13 cellular contexts compared by ENCODE assay signal in genomic region chr7:108630002-108630401, GRCh38.
A peak's percentile ranks its signal among the peaks of the same experiment; 100 is the strongest.
DNase-seq lines count a peak whose midpoint lies in the region; ATAC-seq, FAIRE-seq and TF ChIP-seq lines count a peak whose summit lies in the region.
"Had no signal": no experiment of that assay in that cellular context is flagged by ENCODE, and none has a peak within 500 bp of the region (broad histone marks: within the 10 kb centered on the region; RNA-seq: fewer than 3 reads in every experiment).

No MANE protein-coding gene starts in this region.

- H3K9me2 ChIP-seq in SK-N-SH = no peaks in the 10 kb centered on the region

- TF ChIP-seq CTCF in SK-N-SH (IDR thresholded peaks at IDR 0.05) = no peak
- no peak for TF ChIP-seq CTCF in brain (conservative IDR thresholded peaks at IDR 0.05)

- peak; percentile 14 for DNase-seq in SK-N-SH
- DNase-seq in left kidney (ENCODE audit: low read depth, low spot score) = peak; percentile 29
- peak; percentile 50 for DNase-seq in superior temporal gyrus (ENCODE audit: extremely low spot score)
- DNase-seq in NCI-H526 treated with DMSO at 0.1 percent for 48 hours (lab: John Stamatoyannopoulos, UW) = no peak
- DNase-seq in iPS-NIHi11 (ENCODE audit: low spot score) = no peak
- DNase-seq in H54 (ENCODE audit: insufficient read length, low spot score) = no peak
- DNase-seq: activated naive CD4-positive, alpha-beta T cell treated with anti-CD3 and anti-CD28 coated beads for 36 hours; NCI-H774; SHP77; trophoblast cell had no signal

- H3K9ac ChIP-seq in SK-N-SH = no peak overlapping the region

- no peaks in the 10 kb centered on the region for H3K36me3 Mint-ChIP-seq in brain

- peak overlapping the region in 4 of 5 experiments; percentile 63 to 82 (median 73) for H3K27ac Mint-ChIP-seq in brain
- H3K27ac Mint-ChIP-seq: activated naive CD4-positive, alpha-beta T cell treated with anti-CD3 and anti-CD28 coated beads for 36 hours; dendritic cell treated with granulocyte-macrophage colony-stimulating factor and Interleukin-4, amounts not matched to agents 40 ng/mL and 50 ng/mL, for 4 days had no signal

- H3K27me3 Mint-ChIP-seq in brain = peaks cover 3% of the 10 kb centered on the region
- H3K27me3 Mint-ChIP-seq: dendritic cell treated with granulocyte-macrophage colony-stimulating factor and Interleukin-4, amounts not matched to agents 40 ng/mL and 50 ng/mL, for 4 days had no signal

- H3K4me1 Mint-ChIP-seq in brain = peaks cover 37% of the 10 kb centered on the region

- H3K4me2 ChIP-seq in SK-N-SH = no peak overlapping the region

- no peaks in the 10 kb centered on the region for H3K9me3 ChIP-seq in SK-N-SH

- H3K4me1 ChIP-seq in SK-N-SH (ENCODE audit: control insufficient read depth in 1 of 2, insufficient read depth in 2 of 2, low read depth in 1 of 2, low read length in 1 of 2) = peaks cover 0 to 5% of the 10 kb centered on the region in 2 experiments; a peak in 1 of 4 replicates

- no peak for FAIRE-seq in H54 (lab: Jason Lieb, UNC)

- no peak overlapping the region for H2AFZ ChIP-seq in SK-N-SH (ENCODE audit: low read depth)

- no peak for TF ChIP-seq EP300 in SK-N-SH (IDR thresholded peaks at IDR 0.05; ENCODE audit: borderline replicate concordance in 1 of 2, low read depth in 1 of 2, low read length in 1 of 2)

- H3K36me3 ChIP-seq in SK-N-SH (replicated peaks in 1 of 2; ENCODE audit: control insufficient read depth in 1 of 2, insufficient read depth in 2 of 2, low read length in 1 of 2) = no peaks in the 10 kb centered on the region

- no peak overlapping the region for H3K4me3 Mint-ChIP-seq in brain
- H3K4me3 Mint-ChIP-seq: activated naive CD4-positive, alpha-beta T cell treated with anti-CD3 and anti-CD28 coated beads for 36 hours; dendritic cell treated with granulocyte-macrophage colony-stimulating factor and Interleukin-4, amounts not matched to agents 40 ng/mL and 50 ng/mL, for 4 days had no signal

- CTCF ChIA-PET in SK-N-SH (lab: Yijun Ruan, JAX) = interaction anchor here (0.9 to 1.0 kb wide), 2 partner anchors 10 kb away, joined by 4 to 5 read pairs; no protein-coding TSS in a partner anchor

- no peak for TF ChIP-seq POLR2A in H54 (IDR thresholded peaks at IDR 0.05; ENCODE audit: low read depth, low read length)

- POLR2A ChIA-PET in SK-N-SH (lab: Yijun Ruan, JAX) = interaction anchor here (1.0 kb wide), 1 partner anchor 60 kb away, joined by 4 read pairs; the partner anchor contains the start of genes DNAJB9 and THAP5

- no peaks in the 10 kb centered on the region for H3K27me3 ChIP-seq in SK-N-SH (ENCODE audit: insufficient read depth)

- 17% methylated on average over 2 of the region's 2 CpGs for WGBS in SK-N-SH (ENCODE audit: low lambda C conversion rate)

- no peak overlapping the region for H3K4me3 ChIP-seq in SK-N-SH (ENCODE audit: low read depth in 2 of 2, low read length in 1 of 2)

- H3K79me2 ChIP-seq in SK-N-SH (ENCODE audit: insufficient read depth) = no peaks in the 10 kb centered on the region

- H3K9me3 Mint-ChIP-seq in brain = peaks cover 0 to 4% (median 2%) of the 10 kb centered on the region in 5 experiments
- H3K9me3 Mint-ChIP-seq: activated naive CD4-positive, alpha-beta T cell treated with anti-CD3 and anti-CD28 coated beads for 36 hours; dendritic cell treated with granulocyte-macrophage colony-stimulating factor and Interleukin-4, amounts not matched to agents 40 ng/mL and 50 ng/mL, for 4 days had no signal

- H4K20me1 ChIP-seq in SK-N-SH (ENCODE audit: insufficient read depth) = no peaks in the 10 kb centered on the region

- TF ChIP-seq RAD21 in SK-N-SH (IDR thresholded peaks at IDR 0.05; ENCODE audit: low read length) = no peak

- no peaks in the 10 kb centered on the region for H3F3A ChIP-seq in SK-N-SH (replicated peaks; ENCODE audit: insufficient read depth)

- ATAC-seq in SK-N-SH treated with all-trans-retinoic acid at 6 μM for 48 hours = no peak

- no peak overlapping the region for H3K27ac ChIP-seq in SK-N-SH (ENCODE audit: low read depth in 2 of 2, low read length in 1 of 2)

TF ChIP-seq in SK-N-SH, 30 proteins besides CTCF, POLR2A, EP300 and RAD21 (continues in another document):
- no peak for TF ChIP-seq JUND (IDR thresholded peaks at IDR 0.05)
- no peak for TF ChIP-seq YY1 (IDR thresholded peaks at IDR 0.05; ENCODE audit: low read depth)
- TF ChIP-seq MEF2A (IDR thresholded peaks at IDR 0.05; ENCODE audit: borderline replicate concordance, low read depth) = no peak
- TF ChIP-seq ZBTB33 (IDR thresholded peaks at IDR 0.05; ENCODE audit: borderline replicate concordance, low read depth) = no peak
- TF ChIP-seq TEAD4 (IDR thresholded peaks at IDR 0.05; ENCODE audit: borderline replicate concordance, insufficient read depth) = no peak
- TF ChIP-seq GABPA (IDR thresholded peaks at IDR 0.05; ENCODE audit: low read depth) = no peak

TF ChIP-seq in SK-N-SH treated with all-trans-retinoic acid at 6 μM for 48 hours, 23 proteins besides CTCF, POLR2A, EP300 and RAD21:
- TF ChIP-seq TSHZ2 (CRISPR knock-in tag; IDR thresholded peaks at IDR 0.05) = no peak
- no peak for TF ChIP-seq ESRRG (CRISPR knock-in tag; IDR thresholded peaks at IDR 0.05)
- TF ChIP-seq CSRNP3 (CRISPR knock-in tag; IDR thresholded peaks at IDR 0.05) = no peak
- no peak for TF ChIP-seq OSR1 (CRISPR knock-in tag; IDR thresholded peaks at IDR 0.05)
- TF ChIP-seq BACH2 (CRISPR knock-in tag; IDR thresholded peaks at IDR 0.05; ENCODE audit: borderline replicate concordance) = no peak
- no peak for TF ChIP-seq CREB5 (CRISPR knock-in tag; IDR thresholded peaks at IDR 0.05; ENCODE audit: low read depth)
- TF ChIP-seq CSDC2 (CRISPR knock-in tag; IDR thresholded peaks at IDR 0.05) = no peak

Comparison
In these comparisons a context has a peak if more than half of its experiments do, and no peak if none do; other contexts are left out.
1. DNase-seq: peak in SK-N-SH (single experiment), left kidney (single experiment) and superior temporal gyrus (single experiment); none in NCI-H526 treated with DMSO at 0.1 percent for 48 hours (single experiment), iPS-NIHi11 (single experiment) and H54 (single experiment).